29 cellular contexts compared by ENCODE assay signal in the genomic region with DNA sequence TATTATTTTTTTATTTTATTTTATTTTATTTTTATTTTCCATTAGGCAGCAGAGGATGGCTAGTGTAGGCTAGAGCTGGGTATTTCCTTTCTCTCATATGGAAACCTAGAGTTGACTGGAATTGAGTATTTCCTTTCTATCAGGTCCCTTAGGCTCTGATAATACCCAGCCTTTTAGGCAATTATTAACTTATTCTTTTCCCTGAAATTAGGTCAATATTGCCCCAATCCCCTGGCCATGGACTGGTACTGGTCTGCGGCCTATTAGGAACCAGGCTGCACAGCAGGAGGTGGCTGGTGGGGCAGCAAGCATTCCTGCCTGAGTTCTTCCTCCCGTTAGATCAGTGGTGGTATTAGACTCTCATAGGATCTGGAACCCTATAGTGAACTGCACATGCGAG.
"Had no signal": no experiment of that assay in that cellular context is flagged by ENCODE, and none has a peak within 500 bp of the region (broad histone marks: within the 10 kb centered on the region; RNA-seq: fewer than 3 reads in every experiment).

No MANE protein-coding gene starts in this region.

- H3K4me1 Mint-ChIP-seq: stimulated activated effector memory CD8-positive, alpha-beta T cell treated with anti-CD3 and anti-CD28 coated beads, Interleukin-12 subunit alpha, Interleukin-12 subunit beta, amount 100 ng/mL, for 72 hours; stimulated activated memory B cell treated with anti-CD40 and anti-IgM and Interleukin-4, amounts not matched to agents 10 μg/mL and 1 μg/mL and 100 μg/mL, for 72 hours; stimulated activated naive B cell treated with anti-CD40 and anti-IgM and Interleukin-4, amounts not matched to agents 10 μg/mL and 1 μg/mL and 100 μg/mL, for 72 hours; stimulated activated naive CD8-positive, alpha-beta T cell treated with anti-CD3 and anti-CD28 coated beads, Interleukin-15, amount 100 ng/mL, for 72 hours had no signal

- H3K27me3 ChIP-seq: stomach, suprapubic skin, testis, thyroid gland, tibial artery, tibial nerve, transverse colon, upper lobe of left lung, upper lobe of right lung, uterus, vagina had no signal

- DNase-seq: stimulated activated CD4-positive, alpha-beta T cell treated with anti-CD3 and anti-CD28 coated beads, Interleukin-2, amount 100 ng/mL, for 48 hours; stimulated activated CD4-positive, alpha-beta T cell treated with anti-CD3 and anti-CD28 coated beads, Interleukin-4, amount 100 ng/mL, for 1 hour; stimulated activated CD4-positive, alpha-beta T cell treated with anti-CD3 and anti-CD28 coated beads, Interleukin-4, amount 100 ng/mL, for 24 hours; stimulated activated CD4-positive, alpha-beta T cell treated with anti-CD3 and anti-CD28 coated beads, Interleukin-4, amount 100 ng/mL, for 4 hours; stimulated activated CD8-positive, alpha-beta memory T cell treated with anti-CD3 and anti-CD28 coated beads, Interleukin-4, amount 100 ng/mL, for 48 hours; stimulated activated naive B cell treated with anti-CD40 and anti-IgM and Interleukin-4, amounts not matched to agents 10 μg/mL and 1 μg/mL and 100 μg/mL, for 72 hours; stimulated activated naive CD4-positive, alpha-beta T cell; stimulated activated naive CD4-positive, alpha-beta T cell treated with Interleukin-2 at 50 U/mL for 16 hours; stimulated activated naive CD8-positive, alpha-beta T cell treated with anti-CD3 and anti-CD28 coated beads, Interleukin-15, amount 100 ng/mL, for 72 hours; stimulated activated naive CD8-positive, alpha-beta T cell treated with anti-CD3 and anti-CD28 coated beads, Interleukin-15, Interleukin-2, amounts not matched to agents 100 U/mL and 50 U/mL, for 24 hours; stomach; substantia nigra; testis; thyroid gland; tibial artery; transverse colon; trophoblast cell; upper lobe of left lung; upper lobe of right lung; uterus had no signal

- FAIRE-seq: urothelium cell line had no signal

- ATAC-seq: stimulated activated effector memory CD8-positive, alpha-beta T cell treated with anti-CD3 and anti-CD28 coated beads, Interleukin-12 subunit alpha, Interleukin-12 subunit beta, amount 100 ng/mL, for 72 hours; stimulated activated memory B cell treated with anti-CD40 and anti-IgM and Interleukin-4, amounts not matched to agents 10 μg/mL and 1 μg/mL and 100 μg/mL, for 72 hours; stimulated activated naive B cell treated with anti-CD40 and anti-IgM and Interleukin-4, amounts not matched to agents 10 μg/mL and 1 μg/mL and 100 μg/mL, for 72 hours; stimulated activated naive CD8-positive, alpha-beta T cell treated with anti-CD3 and anti-CD28 coated beads, Interleukin-15, amount 100 ng/mL, for 72 hours; stimulated activated naive CD8-positive, alpha-beta T cell treated with anti-CD3 and anti-CD28 coated beads, Interleukin-15, Interleukin-2, amounts not matched to agents 100 U/mL and 50 U/mL, for 24 hours; upper lobe of right lung had no signal

- H3K4me3 Mint-ChIP-seq: stimulated activated effector memory CD8-positive, alpha-beta T cell treated with anti-CD3 and anti-CD28 coated beads, Interleukin-12 subunit alpha, Interleukin-12 subunit beta, amount 100 ng/mL, for 72 hours; stimulated activated memory B cell treated with anti-CD40 and anti-IgM and Interleukin-4, amounts not matched to agents 10 μg/mL and 1 μg/mL and 100 μg/mL, for 72 hours; stimulated activated naive B cell treated with anti-CD40 and anti-IgM and Interleukin-4, amounts not matched to agents 10 μg/mL and 1 μg/mL and 100 μg/mL, for 72 hours; stimulated activated naive CD8-positive, alpha-beta T cell treated with anti-CD3 and anti-CD28 coated beads, Interleukin-15, amount 100 ng/mL, for 72 hours; stimulated activated naive CD8-positive, alpha-beta T cell treated with anti-CD3 and anti-CD28 coated beads, Interleukin-15, Interleukin-2, amounts not matched to agents 100 ng/mL and 50 ng/mL, for 24 hours; type B pancreatic cell had no signal

- H3K4me1 ChIP-seq: stomach, suprapubic skin, testis, thyroid gland, tibial artery, tibial nerve, transverse colon, upper lobe of left lung, upper lobe of right lung, uterus, vagina had no signal

- H3K27ac ChIP-seq: stomach, suprapubic skin, testis, thoracic aorta, thyroid gland, tibial artery, tibial nerve, transverse colon, upper lobe of left lung, upper lobe of right lung, uterus, vagina had no signal

- H3K36me3 ChIP-seq: stomach, suprapubic skin, thoracic aorta, thyroid gland, tibial artery, tibial nerve, transverse colon, upper lobe of left lung, upper lobe of right lung, uterus, vagina had no signal

- H3K27ac Mint-ChIP-seq: stimulated activated effector memory CD8-positive, alpha-beta T cell treated with anti-CD3 and anti-CD28 coated beads, Interleukin-12 subunit alpha, Interleukin-12 subunit beta, amount 100 ng/mL, for 72 hours; stimulated activated memory B cell treated with anti-CD40 and anti-IgM and Interleukin-4, amounts not matched to agents 10 μg/mL and 1 μg/mL and 100 μg/mL, for 72 hours; stimulated activated naive B cell treated with anti-CD40 and anti-IgM and Interleukin-4, amounts not matched to agents 10 μg/mL and 1 μg/mL and 100 μg/mL, for 72 hours; stimulated activated naive CD8-positive, alpha-beta T cell treated with anti-CD3 and anti-CD28 coated beads, Interleukin-15, amount 100 ng/mL, for 72 hours; stimulated activated naive CD8-positive, alpha-beta T cell treated with anti-CD3 and anti-CD28 coated beads, Interleukin-15, Interleukin-2, amounts not matched to agents 100 ng/mL and 50 ng/mL, for 24 hours; type B pancreatic cell had no signal

- H3K9me3 ChIP-seq: testis, thoracic aorta, thyroid gland, transverse colon, upper lobe of right lung, uterus, vagina had no signal

- H3K36me3 Mint-ChIP-seq: stimulated activated effector memory CD8-positive, alpha-beta T cell treated with anti-CD3 and anti-CD28 coated beads, Interleukin-12 subunit alpha, Interleukin-12 subunit beta, amount 100 ng/mL, for 72 hours; stimulated activated memory B cell treated with anti-CD40 and anti-IgM and Interleukin-4, amounts not matched to agents 10 μg/mL and 1 μg/mL and 100 μg/mL, for 72 hours; stimulated activated naive B cell treated with anti-CD40 and anti-IgM and Interleukin-4, amounts not matched to agents 10 μg/mL and 1 μg/mL and 100 μg/mL, for 72 hours; type B pancreatic cell had no signal

- H3K27me3 Mint-ChIP-seq: stimulated activated memory B cell treated with anti-CD40 and anti-IgM and Interleukin-4, amounts not matched to agents 10 μg/mL and 1 μg/mL and 100 μg/mL, for 72 hours; stimulated activated naive B cell treated with anti-CD40 and anti-IgM and Interleukin-4, amounts not matched to agents 10 μg/mL and 1 μg/mL and 100 μg/mL, for 72 hours; stimulated activated naive CD8-positive, alpha-beta T cell treated with anti-CD3 and anti-CD28 coated beads, Interleukin-15, amount 100 ng/mL, for 72 hours; stimulated activated naive CD8-positive, alpha-beta T cell treated with anti-CD3 and anti-CD28 coated beads, Interleukin-15, Interleukin-2, amounts not matched to agents 100 ng/mL and 50 ng/mL, for 24 hours; type B pancreatic cell had no signal

- H3K4me3 ChIP-seq: stomach, suprapubic skin, testis, thoracic aorta, thyroid gland, tibial artery, tibial nerve, transverse colon, upper lobe of left lung, upper lobe of right lung, uterus, vagina had no signal
